ENCODE assay signal across 36 cellular contexts in genomic region chr7:22287412-22287811, GRCh38.
"Had no signal": no experiment of that assay in that cellular context is flagged by ENCODE, and none has a peak within 500 bp of the region (broad histone marks: within the 10 kb centered on the region; RNA-seq: fewer than 3 reads in every experiment).

No MANE protein-coding gene starts in this region.

- H3K9ac ChIP-seq: KMS-11 had no signal

- DNase-seq: activated CD4-positive, alpha-beta memory T cell treated with anti-CD3 and anti-CD28 coated beads, Interleukin-2, amount 10 ng/mL, durations not matched to agents 7 days and 5 days; activated CD4-positive, alpha-beta T cell treated with anti-CD3 and anti-CD28 coated beads for 1 hour; activated CD4-positive, alpha-beta T cell treated with anti-CD3 and anti-CD28 coated beads for 48 hours; activated CD4-positive, CD25-positive, alpha-beta regulatory T cell; activated CD8-positive, alpha-beta memory T cell treated with anti-CD3 and anti-CD28 coated beads for 24 hours; activated CD8-positive, alpha-beta memory T cell treated with anti-CD3 and anti-CD28 coated beads, Interleukin-2, amount 10 ng/mL, durations not matched to agents 7 days and 5 days; activated effector memory CD4-positive, alpha-beta T cell treated with anti-CD3 and anti-CD28 coated beads, Interleukin-2, amount 50 U/mL, for 16 hours; activated naive CD4-positive, alpha-beta T cell; activated naive CD4-positive, alpha-beta T cell treated with anti-CD3 and anti-CD28 coated beads, Interleukin-2, amount 50 U/mL, for 16 hours; activated naive CD8-positive, alpha-beta T cell treated with anti-CD3 and anti-CD28 coated beads for 36 hours; activated T-cell treated with anti-CD3 and anti-CD28 coated beads, Interleukin-2, amount 50 U/mL, for 1 hour; activated T-cell treated with anti-CD3 and anti-CD28 coated beads, Interleukin-2, amount 50 U/mL, for 72 hours; amniotic stem cell; central memory CD4-positive, alpha-beta T cell; MM.1S; MV-4-11; NCI-H1092; NCI-H1436 treated with DMSO at 0.1 percent for 48 hours; NCI-H1694 treated with DMSO at 0.1 percent for 48 hours; NCI-H2029; NCI-H510A; NCI-H526; NCI-H748 treated with DMSO at 0.1 percent for 48 hours; NK-92 treated with Interleukin-12 subunit alpha and Interleukin-12 subunit beta, amount 100 ng/mL, for 24 hours; OCI-M1; Right ventricle myocardium superior; SW 1271; T-helper 1 cell; T-helper 2 cell; T1000; WERI-Rb-1 had no signal

- H3K27ac ChIP-seq: KMS-11, WERI-Rb-1 had no signal

- FAIRE-seq: astrocyte, bronchial epithelial cell had no signal

- H3K9me3 Mint-ChIP-seq: activated CD4-positive, alpha-beta memory T cell treated with anti-CD3 and anti-CD28 coated beads, Interleukin-2, amount 10 ng/mL, durations not matched to agents 7 days and 5 days; activated naive CD8-positive, alpha-beta T cell treated with anti-CD3 and anti-CD28 coated beads for 36 hours; activated T-cell treated with anti-CD3 and anti-CD28 coated beads, Interleukin-2, amount 50 U/mL, for 72 hours; activated T-helper 17 cell treated with anti-CD3 and anti-CD28 coated beads, Interleukin-2, amount 50 U/mL, for 72 hours had no signal

- H3K27ac Mint-ChIP-seq: activated CD4-positive, alpha-beta memory T cell treated with anti-CD3 and anti-CD28 coated beads, Interleukin-2, amount 10 ng/mL, durations not matched to agents 7 days and 5 days; activated CD8-positive, alpha-beta memory T cell treated with anti-CD3 and anti-CD28 coated beads, Interleukin-2, amount 10 ng/mL, durations not matched to agents 7 days and 5 days; activated naive CD8-positive, alpha-beta T cell treated with anti-CD3 and anti-CD28 coated beads for 36 hours; activated T-cell treated with anti-CD3 and anti-CD28 coated beads, Interleukin-2, amount 50 U/mL, for 72 hours; activated T-helper 17 cell treated with anti-CD3 and anti-CD28 coated beads, Interleukin-2, amount 50 U/mL, for 72 hours; brain had no signal

- H3K4me2 ChIP-seq: KMS-11 had no signal

- H3K4me1 Mint-ChIP-seq: activated T-helper 17 cell treated with anti-CD3 and anti-CD28 coated beads, Interleukin-2, amount 50 U/mL, for 72 hours had no signal

- H3K36me3 Mint-ChIP-seq: activated CD8-positive, alpha-beta memory T cell treated with anti-CD3 and anti-CD28 coated beads, Interleukin-2, amount 10 ng/mL, durations not matched to agents 7 days and 5 days; activated naive CD8-positive, alpha-beta T cell treated with anti-CD3 and anti-CD28 coated beads for 36 hours; brain had no signal

- H3K4me3 Mint-ChIP-seq: activated CD4-positive, alpha-beta memory T cell treated with anti-CD3 and anti-CD28 coated beads, Interleukin-2, amount 10 ng/mL, durations not matched to agents 7 days and 5 days; activated CD8-positive, alpha-beta memory T cell treated with anti-CD3 and anti-CD28 coated beads, Interleukin-2, amount 10 ng/mL, durations not matched to agents 7 days and 5 days; activated naive CD8-positive, alpha-beta T cell treated with anti-CD3 and anti-CD28 coated beads for 36 hours; activated T-cell treated with anti-CD3 and anti-CD28 coated beads, Interleukin-2, amount 50 U/mL, for 72 hours; activated T-helper 17 cell treated with anti-CD3 and anti-CD28 coated beads, Interleukin-2, amount 50 U/mL, for 72 hours; brain had no signal

- ATAC-seq: activated CD8-positive, alpha-beta memory T cell treated with anti-CD3 and anti-CD28 coated beads, Interleukin-2, amount 10 ng/mL, durations not matched to agents 7 days and 5 days; activated T-cell treated with anti-CD3 and anti-CD28 coated beads, Interleukin-2, amount 50 U/mL, for 72 hours; activated T-helper 17 cell treated with anti-CD3 and anti-CD28 coated beads, Interleukin-2, amount 50 U/mL, for 72 hours had no signal
